9 cellular contexts compared by ENCODE assay signal in the genomic region with DNA sequence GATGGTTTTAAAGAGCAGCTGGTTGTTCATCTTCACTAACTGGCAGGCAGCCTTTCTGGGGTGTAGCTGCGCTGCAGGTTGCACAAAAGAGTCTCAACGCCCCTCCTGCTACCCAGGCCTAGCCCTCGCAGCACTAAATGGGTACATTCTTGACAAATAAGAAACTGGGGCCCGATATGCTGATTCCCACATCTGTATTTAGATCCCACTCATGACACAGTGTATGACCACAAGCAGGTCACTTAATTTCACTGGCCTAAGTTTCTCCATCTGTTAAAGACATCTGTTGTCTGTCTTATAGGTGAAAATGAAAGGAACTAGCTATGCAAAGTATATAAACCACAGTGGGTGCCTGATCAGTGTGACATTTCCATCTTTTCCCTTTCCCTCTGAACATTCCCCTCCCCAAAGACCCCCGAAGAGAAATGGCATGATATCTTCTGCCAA.
A peak's percentile ranks its signal among the peaks of the same experiment; 100 is the strongest.
DNase-seq lines count a peak whose midpoint lies in the region; ATAC-seq and TF ChIP-seq lines count a peak whose summit lies in the region.
"Had no signal": no experiment of that assay in that cellular context is flagged by ENCODE, and none has a peak within 500 bp of the region (broad histone marks: within the 10 kb centered on the region; RNA-seq: fewer than 3 reads in every experiment).

No MANE protein-coding gene starts in this region.

- H3K9me3 ChIP-seq in gastroesophageal sphincter, result peaks cover 0 to 7% (median 0%) of the 10 kb centered on the region in 3 donors
- peaks cover 18% of the 10 kb centered on the region; the same call in 1 of the 2 replicates for H3K9me3 ChIP-seq in PC-9 (ENCODE audit: insufficient read depth, low read depth)

- POLR2A ChIA-PET in PC-9 (lab: Charles Lee; ENCODE audit: unreplicated experiment), result interaction anchor here (0.7 kb wide), 1 partner anchor 292 kb away, joined by 8 read pairs; no protein-coding TSS in a partner anchor

- intact Hi-C loops in PC-9 (cut with micrococcal nuclease; ENCODE audit: unreplicated experiment), result no loop called here

- H3K27me3 ChIP-seq in gastroesophageal sphincter (no peaks in the 10 kb centered on the region), PC-9 (ENCODE audit: insufficient read depth, low read depth) (no peaks in the 10 kb centered on the region)

- no peak for TF ChIP-seq POLR2A in gastroesophageal sphincter (IDR thresholded peaks at IDR 0.05)

- in situ Hi-C loops in GM13977 (cut with MboI; ENCODE audit: low pct_unique_long_range_greater_than_20kb, low sequenced_read_pairs, unreplicated experiment), result no loop called here

- no peak for TF ChIP-seq EP300 in gastroesophageal sphincter (IDR thresholded peaks at IDR 0.05)

- peaks cover 0 to 46% of the 10 kb centered on the region in 2 donors for H3K36me3 ChIP-seq in gastroesophageal sphincter
- no peaks in the 10 kb centered on the region for H3K36me3 ChIP-seq in PC-9 (ENCODE audit: low read depth)

- peak; percentile 90 for ATAC-seq in GM21447 (IDR thresholded peaks at IDR 0.05; ENCODE audit: unreplicated experiment)
- ATAC-seq in HG03175 (IDR thresholded peaks at IDR 0.05; ENCODE audit: unreplicated experiment), result peak; percentile 86
- no peak for ATAC-seq in gastroesophageal sphincter

- 81 to 82% methylated on average over 5 of the region's 5 CpGs for WGBS in gastroesophageal sphincter (ENCODE audit: low coverage in 1 of 2), 2 donors

- CTCF ChIA-PET in PC-9 (lab: Charles Lee), result no interaction called here

- H3K79me2 ChIP-seq in PC-9 (ENCODE audit: low read depth), result no peaks in the 10 kb centered on the region

- no peak for TF ChIP-seq CTCF in GM13977 (IDR thresholded peaks at IDR 0.05; ENCODE audit: extremely low read depth, insufficient read depth, missing control alignments)
- no peak for TF ChIP-seq CTCF in gastroesophageal sphincter (IDR thresholded peaks at IDR 0.05)
- TF ChIP-seq CTCF in PC-9 (conservative IDR thresholded peaks at IDR 0.05), result no peak

- H3K9me2 ChIP-seq in PC-9 (ENCODE audit: insufficient read depth), result no peaks in the 10 kb centered on the region

- BruUV-seq in PC-9 (replicated peaks; lab: Mats Ljungman, UMichigan), result no TSS peak

- DNase-seq in GM13977 (ENCODE audit: low spot score), result peak; percentile 24
- DNase-seq in PC-9, result no peak
- no peak for DNase-seq in SKM-1 (lab: John Stamatoyannopoulos, UW; ENCODE audit: unreplicated experiment)
- DNase-seq in ecto neural progenitor cell (ENCODE audit: low spot score), result no peak
- DNase-seq in hepatic stellate cell (ENCODE audit: low spot score), result no peak

- no peaks in the 10 kb centered on the region for H4K20me1 ChIP-seq in PC-9 (ENCODE audit: insufficient read depth)

- no peak overlapping the region for H3K4me3 ChIP-seq in gastroesophageal sphincter
- H3K4me3 ChIP-seq in PC-9, result no peak overlapping the region
- H3K4me3 ChIP-seq: K562 had no signal

- no peaks in the 10 kb centered on the region for H3F3A ChIP-seq in PC-9 (ENCODE audit: insufficient read depth, low read depth)

- peak overlapping the region; percentile 39 to 89 (median 71) for H3K27ac ChIP-seq in gastroesophageal sphincter
- no peak overlapping the region for H3K27ac ChIP-seq in PC-9

- no peak overlapping the region for H2AFZ ChIP-seq in PC-9

- no peak overlapping the region for H3K4me2 ChIP-seq in PC-9

- peaks cover 32 to 82% (median 43%) of the 10 kb centered on the region in 3 donors for H3K4me1 ChIP-seq in gastroesophageal sphincter
- H3K4me1 ChIP-seq in PC-9 (replicated peaks; ENCODE audit: insufficient read depth), result peaks cover 10% of the 10 kb centered on the region
